9 cellular contexts compared by ENCODE assay signal in the genomic region with DNA sequence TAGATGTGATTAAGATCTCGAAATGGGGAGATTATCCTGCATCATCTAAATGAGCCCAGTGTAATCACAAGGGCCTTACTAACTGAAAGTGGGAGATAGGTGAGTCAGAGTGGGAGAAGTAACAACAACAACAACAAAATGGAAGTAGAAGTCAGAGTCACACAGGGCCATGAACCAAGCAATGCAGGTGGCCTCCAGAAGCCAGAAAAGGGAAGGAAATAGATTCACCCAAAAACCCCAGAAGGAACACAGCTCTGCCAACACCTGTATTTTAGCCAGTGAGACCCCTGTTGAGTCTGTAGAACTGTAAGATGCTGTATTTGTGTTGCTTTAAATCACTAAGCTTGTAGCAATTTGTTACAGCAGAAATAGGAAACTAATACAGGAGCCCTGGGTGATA. TPM values are rescaled to one million over a fixed set of nuclear protein-coding genes. Genes with fewer than 3 reads are reported as not detected.
DNase-seq lines count a peak whose midpoint lies in the region; ATAC-seq and TF ChIP-seq lines count a peak whose summit lies in the region.
"Had no signal": no experiment of that assay in that cellular context is flagged by ENCODE, and none has a peak within 500 bp of the region (broad histone marks: within the 10 kb centered on the region; RNA-seq: fewer than 3 reads in every experiment).

No MANE protein-coding gene starts in this region.

- no peak overlapping the region for H3K4ac ChIP-seq in neuronal stem cell (ENCODE audit: low read length)

- peaks cover 75% of the 10 kb centered on the region for H3K4me1 Mint-ChIP-seq in activated T-cell treated with anti-CD3 and anti-CD28 coated beads, Interleukin-2, amount 50 U/mL, for 72 hours (ENCODE audit: low read depth)

- H3K4me3 ChIP-seq in breast epithelium: peak overlapping the region in 1 of 3 donors; percentile 87
- H3K4me3 ChIP-seq in stomach: peak overlapping the region in 2 of 4 donors; percentile 79 to 82
- no peak overlapping the region for H3K4me3 ChIP-seq in neuronal stem cell (ENCODE audit: low read length in 2 of 2)

- no peak overlapping the region for H4K91ac ChIP-seq in neuronal stem cell (ENCODE audit: low read depth, low read length, poor library complexity)

- TF ChIP-seq EP300 in stomach (IDR thresholded peaks at IDR 0.05): no peak

- no peaks in the 10 kb centered on the region for H3K27me3 Mint-ChIP-seq in activated T-cell treated with anti-CD3 and anti-CD28 coated beads, Interleukin-2, amount 50 U/mL, for 72 hours (ENCODE audit: low read depth)

- no peaks in the 10 kb centered on the region for H3K27me3 ChIP-seq in breast epithelium
- H3K27me3 ChIP-seq in stomach: no peaks in the 10 kb centered on the region
- peaks cover 0 to 13% (median 3%) of the 10 kb centered on the region in 3 experiments for H3K27me3 ChIP-seq in neuronal stem cell (ENCODE audit: control insufficient read depth in 3 of 3, insufficient read depth in 3 of 3, low read depth in 1 of 3, low read length in 3 of 3)

- H3K4me1 ChIP-seq in breast epithelium: peaks cover 10 to 21% of the 10 kb centered on the region in 2 donors
- peaks cover 63 to 89% (median 80%) of the 10 kb centered on the region in 4 donors for H3K4me1 ChIP-seq in stomach
- peaks cover 25 to 32% of the 10 kb centered on the region in 2 donors for H3K4me1 ChIP-seq in neuronal stem cell (ENCODE audit: control insufficient read depth in 2 of 2, insufficient read depth in 1 of 2, low read depth in 1 of 2, low read length in 2 of 2)

- intact Hi-C loops in breast epithelium (cut with DNase I; ENCODE audit: low total_unique reads) (no loop called here), stomach (cut with DNase I; ENCODE audit: low total_unique reads) (no loop called here)

- peak in 1 of 2 donors; percentile 27 for DNase-seq in activated T-cell treated with anti-CD3 and anti-CD28 coated beads, Interleukin-2, amount 50 U/mL, for 72 hours
- DNase-seq in activated T-cell treated with anti-CD3 and anti-CD28 coated beads, Interleukin-2, amount 50 U/mL, for 1 hour: no peak
- DNase-seq in breast epithelium (ENCODE audit: low spot score in 2 of 2) (no peak), stomach (no peak), neuronal stem cell (ENCODE audit: low spot score) (no peak)

- no peak overlapping the region for H3K4me2 ChIP-seq in neuronal stem cell (ENCODE audit: insufficient read depth, low read length, poor library complexity, severe bottlenecking)

- H3K14ac ChIP-seq in neuronal stem cell (ENCODE audit: low read length): no peak overlapping the region

- peaks cover 3% of the 10 kb centered on the region for H3K79me1 ChIP-seq in neuronal stem cell (ENCODE audit: low read depth, low read length)

- H3K4me3 Mint-ChIP-seq in activated T-cell treated with anti-CD3 and anti-CD28 coated beads, Interleukin-2, amount 50 U/mL, for 72 hours: peak overlapping the region; percentile 90 to 96

- no peak overlapping the region for H2AFZ ChIP-seq in neuronal stem cell (ENCODE audit: low read length)
- H2AFZ ChIP-seq: parathyroid adenoma had no signal

- H3K36me3 Mint-ChIP-seq in activated T-cell treated with anti-CD3 and anti-CD28 coated beads, Interleukin-2, amount 50 U/mL, for 72 hours (ENCODE audit: insufficient read depth in 2 of 2): peaks cover 12 to 48% of the 10 kb centered on the region in 2 donors

- H4K8ac ChIP-seq in neuronal stem cell (ENCODE audit: low read depth, low read length): no peak overlapping the region

- no peak overlapping the region for H2AK5ac ChIP-seq in neuronal stem cell (ENCODE audit: low read depth, low read length)

- no peak overlapping the region for H2BK12ac ChIP-seq in neuronal stem cell (ENCODE audit: low read length)

- TF ChIP-seq CTCF in breast epithelium (IDR thresholded peaks at IDR 0.05) (no peak), stomach (IDR thresholded peaks at IDR 0.05) (no peak)

- H3K23ac ChIP-seq in neuronal stem cell (ENCODE audit: low read depth, low read length, poor library complexity): no peak overlapping the region

- ATAC-seq in activated T-cell treated with anti-CD3 and anti-CD28 coated beads, Interleukin-2, amount 50 U/mL, for 72 hours (replicated peaks in 1 of 2): peak; percentile 8 to 21
- ATAC-seq in HG03354 (IDR thresholded peaks at IDR 0.05; ENCODE audit: poor library complexity, severe bottlenecking, unreplicated experiment) (peak; percentile 17), GM19397 (IDR thresholded peaks at IDR 0.05; ENCODE audit: unreplicated experiment) (no peak), GM19455 (IDR thresholded peaks at IDR 0.05; ENCODE audit: unreplicated experiment) (no peak)

- H2BK5ac ChIP-seq in neuronal stem cell (ENCODE audit: low read length): no peak overlapping the region

- H2BK15ac ChIP-seq in neuronal stem cell (ENCODE audit: low read length): no peak overlapping the region

- peaks cover 5% of the 10 kb centered on the region for H3K36me3 ChIP-seq in breast epithelium
- peaks cover 29 to 48% (median 39%) of the 10 kb centered on the region in 4 donors for H3K36me3 ChIP-seq in stomach
- H3K36me3 ChIP-seq in neuronal stem cell (replicated peaks in 1 of 2; ENCODE audit: control insufficient read depth in 2 of 2, insufficient read depth in 2 of 2, low read length in 2 of 2): no peaks in the 10 kb centered on the region

- no peak overlapping the region for H2BK120ac ChIP-seq in neuronal stem cell (ENCODE audit: low read depth, low read length)

- H3K27ac ChIP-seq in breast epithelium: peak overlapping the region; percentile 98 to 99
- peak overlapping the region; percentile 33 to 99 (median 98) for H3K27ac ChIP-seq in stomach
- H3K27ac ChIP-seq in neuronal stem cell (replicated peaks; ENCODE audit: low read length): no peak overlapping the region
- H3K27ac ChIP-seq: parathyroid adenoma had no signal

- H3K18ac ChIP-seq in neuronal stem cell (ENCODE audit: low read length): no peak overlapping the region

- H3K9me3 ChIP-seq in breast epithelium (no peaks in the 10 kb centered on the region), stomach (no peaks in the 10 kb centered on the region), neuronal stem cell (replicated peaks in 1 of 2; ENCODE audit: control insufficient read depth in 2 of 2, insufficient read depth in 1 of 2, low read depth in 1 of 2, low read length in 2 of 2) (no peaks in the 10 kb centered on the region)

- no peak overlapping the region for H3K9ac ChIP-seq in neuronal stem cell (ENCODE audit: low read depth, low read length, poor library complexity)
- H3K9ac ChIP-seq: parathyroid adenoma had no signal

- no peaks in the 10 kb centered on the region for H3K9me3 Mint-ChIP-seq in activated T-cell treated with anti-CD3 and anti-CD28 coated beads, Interleukin-2, amount 50 U/mL, for 72 hours

- no peak for TF ChIP-seq POLR2A in breast epithelium (IDR thresholded peaks at IDR 0.05)
- TF ChIP-seq POLR2A in stomach (IDR thresholded peaks at IDR 0.05): no peak

- 16 to 50% (median 32%) methylated on average over 1 of the region's 1 CpG for WGBS in stomach, 5 donors
- no CpG with 5 or more reads among the region's 1 CpG for WGBS in neuronal stem cell (ENCODE audit: extremely low coverage in 2 of 2, insufficient read length in 2 of 2, insufficient replicate concordance in 1 of 2), 2 donors

- H3K27ac Mint-ChIP-seq in activated T-cell treated with anti-CD3 and anti-CD28 coated beads, Interleukin-2, amount 50 U/mL, for 72 hours: peak overlapping the region; percentile 49

RNA-seq across cellular contexts. Expression of gene TAGLN2, which starts 4.1 kb away (rescaled TPM):
- 100 to 1,000 TPM; 378 to 431 TPM for total RNA-seq in activated T-cell treated with anti-CD3 and anti-CD28 coated beads, Interleukin-2, amount 50 U/mL, for 72 hours
- total RNA-seq in breast epithelium (100 to 1,000 TPM; 195 to 259 (median 231) TPM), stomach (100 to 1,000 TPM in 4 of 5 donors, 10 to 100 TPM in 1; 49.0 to 445 (median 239) TPM)
- polyA plus RNA-seq in stomach: 1,000 to 10,000 TPM in 1 of 3 donors, 100 to 1,000 TPM in 2; 306 to 1,290 (median 583) TPM
- polyA plus RNA-seq in neuronal stem cell (2013, experiment 1 of 2): 27.0 TPM
- polyA plus RNA-seq in neuronal stem cell (2013, experiment 2 of 2): 26.7 TPM

RNA-seq across cellular contexts. Expression of gene CFAP45, which starts 21.3 kb away (rescaled TPM):
- 1 to 10 TPM; 2.0 to 2.8 TPM for total RNA-seq in activated T-cell treated with anti-CD3 and anti-CD28 coated beads, Interleukin-2, amount 50 U/mL, for 72 hours
- total RNA-seq in breast epithelium: 1 to 10 TPM in 2 of 3 donors, under 1 TPM in 1; 0.80 to 2.6 (median 2.6) TPM
- total RNA-seq in stomach: 1 to 10 TPM in 1 of 5 donors, under 1 TPM in 1, not detected in 3; 0.73 to 1.0 TPM
- polyA plus RNA-seq in stomach: under 1 TPM in 2 of 3 donors, not detected in 1; 0.30 to 0.31 TPM
- polyA plus RNA-seq in neuronal stem cell (2013, experiment 1 of 2): 0.32 TPM
- 0.47 TPM for polyA plus RNA-seq in neuronal stem cell (2013, experiment 2 of 2)

RNA-seq across cellular contexts. Expression of gene IGSF9, which starts 24.2 kb away (rescaled TPM):
- under 1 TPM; 0.12 TPM for total RNA-seq in activated T-cell treated with anti-CD3 and anti-CD28 coated beads, Interleukin-2, amount 50 U/mL, for 72 hours
- total RNA-seq in breast epithelium: 1 to 10 TPM in 2 of 3 donors, not detected in 1; 5.9 to 8.0 TPM
- 10 to 100 TPM in 3 of 5 donors, 1 to 10 TPM in 2; 4.9 to 36.2 (median 15.6) TPM for total RNA-seq in stomach
- polyA plus RNA-seq in stomach: 1 to 10 TPM; 2.0 to 8.2 (median 7.3) TPM
- 11.6 TPM for polyA plus RNA-seq in neuronal stem cell (2013, experiment 1 of 2)
- polyA plus RNA-seq in neuronal stem cell (2013, experiment 2 of 2): 11.4 TPM

RNA-seq across cellular contexts. Expression of gene SLAMF9, which starts 32.8 kb away (rescaled TPM):
- not detected for total RNA-seq in activated T-cell treated with anti-CD3 and anti-CD28 coated beads, Interleukin-2, amount 50 U/mL, for 72 hours
- total RNA-seq in breast epithelium (not detected), stomach (not detected)
- under 1 TPM in 1 of 3 donors, not detected in 2; 0.87 TPM for polyA plus RNA-seq in stomach
- polyA plus RNA-seq in neuronal stem cell (2013, experiment 1 of 2): not detected
- not detected for polyA plus RNA-seq in neuronal stem cell (2013, experiment 2 of 2)

RNA-seq across cellular contexts. Expression of gene VSIG8, which starts 58.8 kb away (rescaled TPM):
- total RNA-seq in activated T-cell treated with anti-CD3 and anti-CD28 coated beads, Interleukin-2, amount 50 U/mL, for 72 hours: not detected
- total RNA-seq in breast epithelium (under 1 TPM in 2 of 3 donors, not detected in 1; 0.15 to 0.16 TPM), stomach (1 to 10 TPM in 1 of 5 donors, not detected in 4; 2.5 TPM)
- under 1 TPM in 1 of 3 donors, not detected in 2; 0.30 TPM for polyA plus RNA-seq in stomach
- polyA plus RNA-seq in neuronal stem cell (2013, experiment 1 of 2): not detected
- not detected for polyA plus RNA-seq in neuronal stem cell (2013, experiment 2 of 2)

Comparison
In these comparisons a context has a peak if more than half of its experiments do, and no peak if none do; other contexts are left out.
1. ATAC-seq: peak in activated T-cell treated with anti-CD3 and anti-CD28 coated beads, Interleukin-2, amount 50 U/mL, for 72 hours (2 of 2) and HG03354 (single experiment); none in GM19397 (single experiment) and GM19455 (single experiment).